ENCODE assay signal across 20 cellular contexts in genomic region chr14:99360774-99361595, GRCh38.
A peak's percentile ranks its signal among the peaks of the same experiment; 100 is the strongest.
DNase-seq lines count a peak whose midpoint lies in the region; ATAC-seq, FAIRE-seq and TF ChIP-seq lines count a peak whose summit lies in the region.
"Had no signal": no experiment of that assay in that cellular context is flagged by ENCODE, and none has a peak within 500 bp of the region (broad histone marks: within the 10 kb centered on the region; RNA-seq: fewer than 3 reads in every experiment).

No MANE protein-coding gene starts in this region.

- no peaks in the 10 kb centered on the region for H4K20me1 ChIP-seq in SK-N-SH (ENCODE audit: insufficient read depth)

- H3K9me2 ChIP-seq in SK-N-SH, result no peaks in the 10 kb centered on the region

- H3K9me3 ChIP-seq in SK-N-SH (no peaks in the 10 kb centered on the region), tibial artery (no peaks in the 10 kb centered on the region), pancreas (no peaks in the 10 kb centered on the region), left ventricle myocardium inferior (replicated peaks) (no peaks in the 10 kb centered on the region)
- H3K9me3 ChIP-seq: mucosa of descending colon, tibial nerve had no signal

- no peaks in the 10 kb centered on the region for H3K36me3 Mint-ChIP-seq in nephron progenitor cell (ENCODE audit: low read depth)

- no peaks in the 10 kb centered on the region for H3K79me2 ChIP-seq in SK-N-SH (ENCODE audit: insufficient read depth)

- CTCF ChIA-PET in SK-N-SH (lab: Yijun Ruan, JAX), result interaction anchor here (1.0 to 1.1 kb wide), 2 partner anchors 10 to 28 kb away, joined by 3 read pairs; no protein-coding TSS in a partner anchor

- in situ Hi-C loops in SK-MEL-5 (cut with HindIII; ENCODE audit: low pct_unique_long_range_greater_than_20kb, low sequenced_read_pairs), result no loop called here

- H3K4me3 ChIP-seq in SK-N-SH (ENCODE audit: low read depth in 2 of 2, low read length in 1 of 2) (no peak overlapping the region), tibial artery (no peak overlapping the region), pancreas (no peak overlapping the region), left ventricle myocardium inferior (no peak overlapping the region)
- H3K4me3 ChIP-seq: mucosa of descending colon, tibial nerve had no signal

- WGBS in SK-N-SH (ENCODE audit: low lambda C conversion rate), result 43% methylated on average over 17 of the region's 24 CpGs
- WGBS in pancreas, 2 donors, result 85 to 89% methylated on average over 24 of the region's 24 CpGs

- POLR2A ChIA-PET in SK-N-SH (lab: Yijun Ruan, JAX), result no interaction called here

- H3K27me3 ChIP-seq in SK-N-SH (ENCODE audit: insufficient read depth), result peaks cover 31% of the 10 kb centered on the region; the same call in 1 of the 2 replicates
- peaks cover 0 to 7% of the 10 kb centered on the region in 2 donors for H3K27me3 ChIP-seq in tibial artery
- H3K27me3 ChIP-seq in pancreas, result no peaks in the 10 kb centered on the region
- H3K27me3 ChIP-seq in left ventricle myocardium inferior (ENCODE audit: low read depth), result peaks cover 4% of the 10 kb centered on the region
- H3K27me3 ChIP-seq: tibial nerve had no signal

- no peak for TF ChIP-seq CTCF in SK-N-SH (IDR thresholded peaks at IDR 0.05)
- TF ChIP-seq CTCF in nephron progenitor cell (IDR thresholded peaks at IDR 0.05), result no peak
- TF ChIP-seq CTCF in tibial artery (IDR thresholded peaks at IDR 0.05), result no peak
- TF ChIP-seq CTCF in pancreas (IDR thresholded peaks at IDR 0.05), result no peak
- TF ChIP-seq CTCF in left ventricle myocardium inferior (IDR thresholded peaks at IDR 0.05; ENCODE audit: borderline replicate concordance), result no peak

- H3K4me1 Mint-ChIP-seq in nephron progenitor cell, result peaks cover 38% of the 10 kb centered on the region
- H3K4me1 Mint-ChIP-seq: activated T-helper 17 cell treated with anti-CD3 and anti-CD28 coated beads, Interleukin-2, amount 50 U/mL, for 72 hours; central memory CD8-positive, alpha-beta T cell had no signal

- no peaks in the 10 kb centered on the region for H3K9me3 Mint-ChIP-seq in nephron progenitor cell
- H3K9me3 Mint-ChIP-seq: activated T-helper 17 cell treated with anti-CD3 and anti-CD28 coated beads, Interleukin-2, amount 50 U/mL, for 72 hours; central memory CD8-positive, alpha-beta T cell had no signal

- H3F3A ChIP-seq in SK-N-SH (replicated peaks; ENCODE audit: insufficient read depth), result no peaks in the 10 kb centered on the region

- H3K9ac ChIP-seq in SK-N-SH, result no peak overlapping the region

- H3K4me1 ChIP-seq in SK-N-SH (ENCODE audit: control insufficient read depth in 1 of 2, insufficient read depth in 2 of 2, low read depth in 1 of 2, low read length in 1 of 2) (no peaks in the 10 kb centered on the region), tibial artery (no peaks in the 10 kb centered on the region), pancreas (no peaks in the 10 kb centered on the region), left ventricle myocardium inferior (no peaks in the 10 kb centered on the region)
- H3K4me1 ChIP-seq: tibial nerve had no signal

- no peak for TF ChIP-seq RAD21 in SK-N-SH (IDR thresholded peaks at IDR 0.05; ENCODE audit: low read length)

- H3K27ac ChIP-seq in SK-N-SH (ENCODE audit: low read depth in 2 of 2, low read length in 1 of 2), result no peak overlapping the region
- no peak overlapping the region for H3K27ac ChIP-seq in tibial artery
- no peak overlapping the region for H3K27ac ChIP-seq in pancreas
- no peak overlapping the region for H3K27ac ChIP-seq in left ventricle myocardium inferior (replicated peaks)
- H3K27ac ChIP-seq: C4-2B, tibial nerve had no signal

- TF ChIP-seq EP300 in SK-N-SH (IDR thresholded peaks at IDR 0.05; ENCODE audit: borderline replicate concordance in 1 of 2, low read depth in 1 of 2, low read length in 1 of 2), result no peak

- intact Hi-C loops in tibial artery (cut with DNase I; ENCODE audit: low total_unique reads), result no loop called here
- intact Hi-C loops in pancreas (cut with DNase I), result no loop called here
- intact Hi-C loops in left ventricle myocardium inferior (cut with micrococcal nuclease), result no loop called here

- peak; percentile 46 for DNase-seq in SK-N-SH
- DNase-seq in HS-27A (ENCODE audit: low read depth), result peak; percentile 29
- peak; percentile 23 for DNase-seq in SK-MEL-5 (ENCODE audit: low read depth, low spot score)
- no peak for DNase-seq in nephron progenitor cell
- no peak for DNase-seq in tibial artery
- DNase-seq in pancreas, result no peak
- no peak for DNase-seq in left ventricle myocardium inferior
- DNase-seq: 8988T; activated CD4-positive, alpha-beta T cell treated with anti-CD3 and anti-CD28 coated beads, Interleukin-2, amount 50 U/mL, for 48 hours; amniotic stem cell; KG1; left cardiac atrium; mucosa of descending colon; NCI-H2227 treated with DMSO at 0.1 percent for 48 hours; stimulated activated CD4-positive, alpha-beta T cell treated with anti-CD3 and anti-CD28 coated beads, Interleukin-4, amount 100 ng/mL, for 24 hours had no signal

- FAIRE-seq in pancreas (lab: Jason Lieb, UNC), result no peak

- H3K36me3 ChIP-seq in SK-N-SH (replicated peaks in 1 of 2; ENCODE audit: control insufficient read depth in 1 of 2, insufficient read depth in 2 of 2, low read length in 1 of 2) (no peaks in the 10 kb centered on the region), tibial artery (no peaks in the 10 kb centered on the region), pancreas (no peaks in the 10 kb centered on the region), left ventricle myocardium inferior (no peaks in the 10 kb centered on the region)
- H3K36me3 ChIP-seq: tibial nerve had no signal

- H3K27me3 Mint-ChIP-seq in nephron progenitor cell (ENCODE audit: low read depth, poor library complexity), result no peaks in the 10 kb centered on the region
- H3K27me3 Mint-ChIP-seq: activated T-helper 17 cell treated with anti-CD3 and anti-CD28 coated beads, Interleukin-2, amount 50 U/mL, for 72 hours had no signal

- H3K4me2 ChIP-seq in SK-N-SH, result no peak overlapping the region

- H3K4me3 Mint-ChIP-seq in nephron progenitor cell, result no peak overlapping the region
- H3K4me3 Mint-ChIP-seq: activated T-helper 17 cell treated with anti-CD3 and anti-CD28 coated beads, Interleukin-2, amount 50 U/mL, for 72 hours; central memory CD8-positive, alpha-beta T cell had no signal

- H3K27ac Mint-ChIP-seq in nephron progenitor cell, result peak overlapping the region; percentile 61
- H3K27ac Mint-ChIP-seq: activated T-helper 17 cell treated with anti-CD3 and anti-CD28 coated beads, Interleukin-2, amount 50 U/mL, for 72 hours had no signal

- ATAC-seq in SK-N-SH treated with all-trans-retinoic acid at 6 μM for 48 hours (no peak; the same call in 1 of the 3 replicates), pancreas (no peak)
- ATAC-seq: activated T-helper 17 cell treated with anti-CD3 and anti-CD28 coated beads, Interleukin-2, amount 50 U/mL, for 72 hours; left cardiac atrium; mucosa of descending colon had no signal

- H2AFZ ChIP-seq in SK-N-SH (ENCODE audit: low read depth), result no peak overlapping the region

TF ChIP-seq in SK-N-SH, 30 proteins besides CTCF, POLR2A, EP300 and RAD21:
- TF ChIP-seq GABPA (IDR thresholded peaks at IDR 0.05; ENCODE audit: low read depth), result no peak
- TF ChIP-seq MAX (IDR thresholded peaks at IDR 0.05; ENCODE audit: low read depth), result 0 out of 2 replicates have a peak, but pooled peaks have one; percentile 31
TF ChIP-seq in SK-N-SH: peak in this region for 1.

TF ChIP-seq in SK-N-SH treated with all-trans-retinoic acid at 6 μM for 48 hours, 23 proteins besides CTCF, POLR2A, EP300 and RAD21 (continues in another document):
- no peak for TF ChIP-seq CSRNP3 (CRISPR knock-in tag; IDR thresholded peaks at IDR 0.05)
- no peak for TF ChIP-seq TOX (CRISPR knock-in tag; IDR thresholded peaks at IDR 0.05; ENCODE audit: borderline replicate concordance)
- no peak for TF ChIP-seq SNAI2 (CRISPR knock-in tag; IDR thresholded peaks at IDR 0.05)
- no peak for TF ChIP-seq OSR1 (CRISPR knock-in tag; IDR thresholded peaks at IDR 0.05)
- no peak for TF ChIP-seq PPARA (CRISPR knock-in tag; IDR thresholded peaks at IDR 0.05; ENCODE audit: borderline replicate concordance)
- no peak for TF ChIP-seq TCF4 (CRISPR knock-in tag; IDR thresholded peaks at IDR 0.05; ENCODE audit: borderline replicate concordance)
- no peak for TF ChIP-seq ZNF8 (CRISPR knock-in tag; IDR thresholded peaks at IDR 0.05)
- no peak for TF ChIP-seq PATZ1 (CRISPR knock-in tag; IDR thresholded peaks at IDR 0.05; ENCODE audit: borderline replicate concordance)
- TF ChIP-seq RARB (CRISPR knock-in tag; IDR thresholded peaks at IDR 0.05), result no peak
- no peak for TF ChIP-seq ISL1 (CRISPR knock-in tag; IDR thresholded peaks at IDR 0.05)
- no peak for TF ChIP-seq ARNTL (CRISPR knock-in tag; IDR thresholded peaks at IDR 0.05; ENCODE audit: borderline replicate concordance, low read depth)
- TF ChIP-seq ZC3H10 (CRISPR knock-in tag; IDR thresholded peaks at IDR 0.05), result no peak
- TF ChIP-seq ZFP30 (CRISPR knock-in tag; IDR thresholded peaks at IDR 0.05), result no peak
- no peak for TF ChIP-seq ZNF565 (CRISPR knock-in tag; conservative IDR thresholded peaks at IDR 0.05; ENCODE audit: low read depth)

Comparison
In these comparisons a context has a peak if more than half of its experiments do, and no peak if none do; other contexts are left out.
1. DNase-seq: peak in SK-N-SH (single experiment), HS-27A (single experiment) and SK-MEL-5 (single experiment); none in nephron progenitor cell (single experiment), tibial artery (0 of 2), pancreas (0 of 6) and left ventricle myocardium inferior (single experiment).